In the genomic region with DNA sequence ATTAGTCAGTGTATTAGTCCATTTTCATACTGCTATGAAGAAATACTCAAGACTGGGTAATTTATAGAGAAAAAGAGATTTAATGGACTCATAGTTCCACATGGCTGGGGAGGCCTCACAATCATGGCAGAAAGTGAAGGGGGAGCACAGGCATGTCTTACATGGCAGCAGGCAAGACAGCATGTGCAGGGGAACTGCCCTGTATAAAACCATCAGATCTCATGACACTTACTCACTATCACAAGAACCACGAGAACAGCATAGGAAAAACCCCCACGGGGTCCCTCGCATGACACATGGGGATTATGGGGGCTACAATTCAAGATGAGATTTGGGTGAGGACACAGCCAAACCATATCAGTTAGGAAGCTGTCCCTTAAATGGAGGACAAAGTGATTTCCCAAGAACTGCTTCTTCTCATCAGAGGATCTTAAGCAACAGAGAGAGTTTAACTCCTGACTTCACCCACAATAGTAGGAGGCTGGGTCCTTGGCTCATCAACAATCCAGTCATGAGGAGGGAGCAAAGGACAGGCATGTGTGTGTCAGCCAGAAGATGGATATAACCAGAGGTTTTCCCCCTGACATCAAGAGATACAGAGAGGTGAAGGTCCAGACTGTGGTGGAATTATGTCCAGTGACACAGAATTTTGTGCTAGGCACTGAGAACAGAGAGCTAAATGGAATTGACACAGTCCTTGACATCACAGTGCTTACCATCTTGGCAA, we compare ENCODE assay signal across 29 cellular contexts.
"Had no signal": no experiment of that assay in that cellular context is flagged by ENCODE, and none has a peak within 500 bp of the region (broad histone marks: within the 10 kb centered on the region; RNA-seq: fewer than 3 reads in every experiment).

No MANE protein-coding gene starts in this region.

- H3K4me3 ChIP-seq: ascending aorta, body of pancreas, MG63, SJCRH30 had no signal

- H3K27ac ChIP-seq: ascending aorta, body of pancreas, SJCRH30, WERI-Rb-1 had no signal

- H3K4me2 ChIP-seq: SK-N-SH had no signal

- H3K36me3 ChIP-seq: ascending aorta, MG63, SJCRH30, WERI-Rb-1 had no signal

- ATAC-seq: activated CD4-positive, alpha-beta T cell treated with anti-CD3 and anti-CD28 coated beads for 36 hours; activated T-helper 17 cell treated with anti-CD3 and anti-CD28 coated beads, Interleukin-2, amount 50 U/mL, for 72 hours; body of pancreas; Panc1 had no signal

- H3K27me3 ChIP-seq: ascending aorta, body of pancreas, MG63, SJCRH30 had no signal

- H3K9me3 ChIP-seq: ascending aorta, body of pancreas, MG63, SJCRH30, SK-N-SH had no signal

- H3K9ac ChIP-seq: SK-N-SH had no signal

- FAIRE-seq: bronchial epithelial cell had no signal

- DNase-seq: activated CD4-positive, alpha-beta memory T cell treated with anti-CD3 and anti-CD28 coated beads, Interleukin-2, amount 10 ng/mL, durations not matched to agents 7 days and 5 days; activated CD4-positive, alpha-beta T cell treated with anti-CD3 and anti-CD28 coated beads for 36 hours; activated CD4-positive, alpha-beta T cell treated with anti-CD3 and anti-CD28 coated beads, Interleukin-2, amount 50 U/mL, for 1 hour; activated gamma-delta T cell treated with Interleukin-2 at 50 U/mL for 16 hours; activated naive CD4-positive, alpha-beta T cell treated with anti-CD3 and anti-CD28 coated beads, Interleukin-2, amount 50 U/mL, for 16 hours; activated naive CD8-positive, alpha-beta T cell treated with anti-CD3 and anti-CD28 coated beads, Interleukin-2, amount 10 ng/mL, durations not matched to agents 7 days and 5 days; activated T-cell treated with anti-CD3 and anti-CD28 coated beads for 4 hours; activated T-cell treated with anti-CD3 and anti-CD28 coated beads, Interleukin-2, amount 50 U/mL, for 48 hours; amniotic stem cell; body of pancreas; MG63; NCI-H1105; NCI-H1436; NCI-H1694 treated with DMSO at 0.1 percent for 48 hours; NCI-H2029 treated with DMSO at 0.1 percent for 48 hours; NCI-H510A treated with DMSO at 0.1 percent for 48 hours; NCI-H69; NK-92 treated with Interleukin-12 subunit alpha and Interleukin-12 subunit beta, amount 100 ng/mL, for 24 hours; OCI-M1; Right ventricle myocardium superior; RPMI8226; SJCRH30; SK-N-SH; T-helper 1 cell; WERI-Rb-1 had no signal

- H3K4me1 ChIP-seq: ascending aorta, body of pancreas, SJCRH30 had no signal
